Comparison of ENCODE assay signal across 10 cellular contexts in the genomic region with DNA sequence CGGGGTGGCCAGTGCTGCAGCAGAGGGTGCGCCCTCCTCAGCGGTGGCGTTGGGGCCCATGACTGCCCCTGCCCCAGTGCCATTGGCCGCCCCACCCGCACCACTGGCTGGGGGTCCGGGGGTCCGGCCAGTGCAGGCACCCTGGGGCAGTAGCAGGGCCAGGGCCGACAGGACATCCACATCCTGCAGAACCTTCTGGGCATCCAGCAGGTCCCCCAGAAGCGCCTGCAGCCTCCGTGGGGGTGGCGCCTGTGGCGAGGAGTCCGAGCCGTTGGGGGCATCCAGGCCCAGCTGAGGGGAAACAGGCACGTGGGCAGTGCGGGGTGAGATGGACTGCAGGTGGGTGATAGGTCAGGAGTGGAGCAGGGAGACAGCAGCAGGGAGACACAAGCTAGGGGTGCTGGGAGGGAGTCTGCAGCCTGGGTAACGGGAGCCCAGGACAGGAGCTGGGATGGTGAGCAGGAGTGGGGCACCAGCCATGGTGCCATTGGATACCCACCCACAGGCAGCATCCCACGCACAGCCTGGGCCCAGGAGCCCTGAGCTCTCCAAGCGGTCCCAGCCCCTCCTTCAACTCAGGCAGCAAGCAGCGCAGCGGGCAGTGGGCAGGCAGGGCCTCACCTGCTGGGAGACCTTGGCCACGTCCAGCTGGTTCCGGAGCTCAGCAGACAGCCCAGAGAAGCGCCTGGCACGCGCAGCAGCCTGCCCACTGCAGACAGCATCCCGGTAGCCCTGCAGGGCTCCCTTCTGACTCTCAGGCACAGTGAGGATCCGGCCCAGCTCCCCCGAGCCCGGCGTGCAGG.
"Had no signal": no experiment of that assay in that cellular context is flagged by ENCODE, and none has a peak within 500 bp of the region (broad histone marks: within the 10 kb centered on the region; RNA-seq: fewer than 3 reads in every experiment).

No MANE protein-coding gene starts in this region.

- H3K27me3 ChIP-seq: cardiac muscle cell, neutrophil, stomach, thyroid gland had no signal

- H3K27ac ChIP-seq: cardiac muscle cell, neutrophil, skin epidermis, stomach, thyroid gland had no signal

- DNase-seq: activated B cell treated with CpG ODN at 0.5 μM for 24 hours; activated CD4-positive, alpha-beta T cell treated with anti-CD3 and anti-CD28 coated beads, Interleukin-2, amount 10 ng/mL, durations not matched to agents 24 days and 14 days; activated naive CD4-positive, alpha-beta T cell treated with Interleukin-2 at 50 U/mL for 16 hours; activated naive CD8-positive, alpha-beta T cell treated with anti-CD3 and anti-CD28 coated beads, Interleukin-2, amount 50 U/mL, for 24 hours; foreskin melanocyte; stomach; thyroid gland had no signal
